In the genomic region with DNA sequence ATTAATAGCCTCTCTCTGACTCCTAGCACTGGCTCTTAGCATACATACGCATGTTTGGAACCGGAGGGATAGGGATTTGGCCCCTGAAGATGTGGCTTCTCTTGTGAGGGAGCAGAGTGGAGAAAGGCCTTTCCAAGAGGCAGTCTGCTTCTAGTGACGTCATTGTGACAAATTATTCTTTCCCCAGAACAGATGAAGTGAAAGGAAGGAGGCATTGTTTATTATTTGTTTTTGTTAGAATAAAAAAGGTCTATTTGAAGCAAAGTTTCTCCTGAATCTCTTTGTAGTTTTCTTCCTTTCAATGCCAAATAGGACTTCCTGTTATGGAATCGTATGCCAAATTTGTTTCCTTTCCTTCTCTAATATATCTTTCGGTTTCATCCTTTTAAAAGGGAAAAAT, we compare ENCODE assay signal across 2 cellular contexts.
TF ChIP-seq lines count a peak whose summit lies in the region.

No MANE protein-coding gene starts in this region.

TF ChIP-seq in GM23338, 12 proteins besides CTCF, POLR2A, EP300 and RAD21 (continues in another document):
- TF ChIP-seq, protein P1, sequence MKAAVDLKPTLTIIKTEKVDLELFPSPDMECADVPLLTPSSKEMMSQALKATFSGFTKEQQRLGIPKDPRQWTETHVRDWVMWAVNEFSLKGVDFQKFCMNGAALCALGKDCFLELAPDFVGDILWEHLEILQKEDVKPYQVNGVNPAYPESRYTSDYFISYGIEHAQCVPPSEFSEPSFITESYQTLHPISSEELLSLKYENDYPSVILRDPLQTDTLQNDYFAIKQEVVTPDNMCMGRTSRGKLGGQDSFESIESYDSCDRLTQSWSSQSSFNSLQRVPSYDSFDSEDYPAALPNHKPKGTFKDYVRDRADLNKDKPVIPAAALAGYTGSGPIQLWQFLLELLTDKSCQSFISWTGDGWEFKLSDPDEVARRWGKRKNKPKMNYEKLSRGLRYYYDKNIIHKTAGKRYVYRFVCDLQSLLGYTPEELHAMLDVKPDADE (IDR thresholded peaks at IDR 0.05), result no peak
- TF ChIP-seq, protein P2, sequence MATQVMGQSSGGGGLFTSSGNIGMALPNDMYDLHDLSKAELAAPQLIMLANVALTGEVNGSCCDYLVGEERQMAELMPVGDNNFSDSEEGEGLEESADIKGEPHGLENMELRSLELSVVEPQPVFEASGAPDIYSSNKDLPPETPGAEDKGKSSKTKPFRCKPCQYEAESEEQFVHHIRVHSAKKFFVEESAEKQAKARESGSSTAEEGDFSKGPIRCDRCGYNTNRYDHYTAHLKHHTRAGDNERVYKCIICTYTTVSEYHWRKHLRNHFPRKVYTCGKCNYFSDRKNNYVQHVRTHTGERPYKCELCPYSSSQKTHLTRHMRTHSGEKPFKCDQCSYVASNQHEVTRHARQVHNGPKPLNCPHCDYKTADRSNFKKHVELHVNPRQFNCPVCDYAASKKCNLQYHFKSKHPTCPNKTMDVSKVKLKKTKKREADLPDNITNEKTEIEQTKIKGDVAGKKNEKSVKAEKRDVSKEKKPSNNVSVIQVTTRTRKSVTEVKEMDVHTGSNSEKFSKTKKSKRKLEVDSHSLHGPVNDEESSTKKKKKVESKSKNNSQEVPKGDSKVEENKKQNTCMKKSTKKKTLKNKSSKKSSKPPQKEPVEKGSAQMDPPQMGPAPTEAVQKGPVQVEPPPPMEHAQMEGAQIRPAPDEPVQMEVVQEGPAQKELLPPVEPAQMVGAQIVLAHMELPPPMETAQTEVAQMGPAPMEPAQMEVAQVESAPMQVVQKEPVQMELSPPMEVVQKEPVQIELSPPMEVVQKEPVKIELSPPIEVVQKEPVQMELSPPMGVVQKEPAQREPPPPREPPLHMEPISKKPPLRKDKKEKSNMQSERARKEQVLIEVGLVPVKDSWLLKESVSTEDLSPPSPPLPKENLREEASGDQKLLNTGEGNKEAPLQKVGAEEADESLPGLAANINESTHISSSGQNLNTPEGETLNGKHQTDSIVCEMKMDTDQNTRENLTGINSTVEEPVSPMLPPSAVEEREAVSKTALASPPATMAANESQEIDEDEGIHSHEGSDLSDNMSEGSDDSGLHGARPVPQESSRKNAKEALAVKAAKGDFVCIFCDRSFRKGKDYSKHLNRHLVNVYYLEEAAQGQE (IDR thresholded peaks at IDR 0.05; ENCODE audit: unreplicated experiment), result no peak
- TF ChIP-seq STAT1 (IDR thresholded peaks at IDR 0.05; ENCODE audit: unreplicated experiment) (no peak), EZH2phosphoT487 (IDR thresholded peaks at IDR 0.05; ENCODE audit: unreplicated experiment) (no peak), CREB1 (CRISPR knock-in tag; IDR thresholded peaks at IDR 0.05; ENCODE audit: low read depth) (no peak), ZNF114 (CRISPR knock-in tag; IDR thresholded peaks at IDR 0.05) (no peak), ZNF331 (CRISPR knock-in tag; IDR thresholded peaks at IDR 0.05; ENCODE audit: low read depth) (no peak), POLR2AphosphoS5 (IDR thresholded peaks at IDR 0.05; ENCODE audit: low read depth) (no peak), JUNB (IDR thresholded peaks at IDR 0.05; ENCODE audit: unreplicated experiment) (no peak)
- TF ChIP-seq, protein P3, sequence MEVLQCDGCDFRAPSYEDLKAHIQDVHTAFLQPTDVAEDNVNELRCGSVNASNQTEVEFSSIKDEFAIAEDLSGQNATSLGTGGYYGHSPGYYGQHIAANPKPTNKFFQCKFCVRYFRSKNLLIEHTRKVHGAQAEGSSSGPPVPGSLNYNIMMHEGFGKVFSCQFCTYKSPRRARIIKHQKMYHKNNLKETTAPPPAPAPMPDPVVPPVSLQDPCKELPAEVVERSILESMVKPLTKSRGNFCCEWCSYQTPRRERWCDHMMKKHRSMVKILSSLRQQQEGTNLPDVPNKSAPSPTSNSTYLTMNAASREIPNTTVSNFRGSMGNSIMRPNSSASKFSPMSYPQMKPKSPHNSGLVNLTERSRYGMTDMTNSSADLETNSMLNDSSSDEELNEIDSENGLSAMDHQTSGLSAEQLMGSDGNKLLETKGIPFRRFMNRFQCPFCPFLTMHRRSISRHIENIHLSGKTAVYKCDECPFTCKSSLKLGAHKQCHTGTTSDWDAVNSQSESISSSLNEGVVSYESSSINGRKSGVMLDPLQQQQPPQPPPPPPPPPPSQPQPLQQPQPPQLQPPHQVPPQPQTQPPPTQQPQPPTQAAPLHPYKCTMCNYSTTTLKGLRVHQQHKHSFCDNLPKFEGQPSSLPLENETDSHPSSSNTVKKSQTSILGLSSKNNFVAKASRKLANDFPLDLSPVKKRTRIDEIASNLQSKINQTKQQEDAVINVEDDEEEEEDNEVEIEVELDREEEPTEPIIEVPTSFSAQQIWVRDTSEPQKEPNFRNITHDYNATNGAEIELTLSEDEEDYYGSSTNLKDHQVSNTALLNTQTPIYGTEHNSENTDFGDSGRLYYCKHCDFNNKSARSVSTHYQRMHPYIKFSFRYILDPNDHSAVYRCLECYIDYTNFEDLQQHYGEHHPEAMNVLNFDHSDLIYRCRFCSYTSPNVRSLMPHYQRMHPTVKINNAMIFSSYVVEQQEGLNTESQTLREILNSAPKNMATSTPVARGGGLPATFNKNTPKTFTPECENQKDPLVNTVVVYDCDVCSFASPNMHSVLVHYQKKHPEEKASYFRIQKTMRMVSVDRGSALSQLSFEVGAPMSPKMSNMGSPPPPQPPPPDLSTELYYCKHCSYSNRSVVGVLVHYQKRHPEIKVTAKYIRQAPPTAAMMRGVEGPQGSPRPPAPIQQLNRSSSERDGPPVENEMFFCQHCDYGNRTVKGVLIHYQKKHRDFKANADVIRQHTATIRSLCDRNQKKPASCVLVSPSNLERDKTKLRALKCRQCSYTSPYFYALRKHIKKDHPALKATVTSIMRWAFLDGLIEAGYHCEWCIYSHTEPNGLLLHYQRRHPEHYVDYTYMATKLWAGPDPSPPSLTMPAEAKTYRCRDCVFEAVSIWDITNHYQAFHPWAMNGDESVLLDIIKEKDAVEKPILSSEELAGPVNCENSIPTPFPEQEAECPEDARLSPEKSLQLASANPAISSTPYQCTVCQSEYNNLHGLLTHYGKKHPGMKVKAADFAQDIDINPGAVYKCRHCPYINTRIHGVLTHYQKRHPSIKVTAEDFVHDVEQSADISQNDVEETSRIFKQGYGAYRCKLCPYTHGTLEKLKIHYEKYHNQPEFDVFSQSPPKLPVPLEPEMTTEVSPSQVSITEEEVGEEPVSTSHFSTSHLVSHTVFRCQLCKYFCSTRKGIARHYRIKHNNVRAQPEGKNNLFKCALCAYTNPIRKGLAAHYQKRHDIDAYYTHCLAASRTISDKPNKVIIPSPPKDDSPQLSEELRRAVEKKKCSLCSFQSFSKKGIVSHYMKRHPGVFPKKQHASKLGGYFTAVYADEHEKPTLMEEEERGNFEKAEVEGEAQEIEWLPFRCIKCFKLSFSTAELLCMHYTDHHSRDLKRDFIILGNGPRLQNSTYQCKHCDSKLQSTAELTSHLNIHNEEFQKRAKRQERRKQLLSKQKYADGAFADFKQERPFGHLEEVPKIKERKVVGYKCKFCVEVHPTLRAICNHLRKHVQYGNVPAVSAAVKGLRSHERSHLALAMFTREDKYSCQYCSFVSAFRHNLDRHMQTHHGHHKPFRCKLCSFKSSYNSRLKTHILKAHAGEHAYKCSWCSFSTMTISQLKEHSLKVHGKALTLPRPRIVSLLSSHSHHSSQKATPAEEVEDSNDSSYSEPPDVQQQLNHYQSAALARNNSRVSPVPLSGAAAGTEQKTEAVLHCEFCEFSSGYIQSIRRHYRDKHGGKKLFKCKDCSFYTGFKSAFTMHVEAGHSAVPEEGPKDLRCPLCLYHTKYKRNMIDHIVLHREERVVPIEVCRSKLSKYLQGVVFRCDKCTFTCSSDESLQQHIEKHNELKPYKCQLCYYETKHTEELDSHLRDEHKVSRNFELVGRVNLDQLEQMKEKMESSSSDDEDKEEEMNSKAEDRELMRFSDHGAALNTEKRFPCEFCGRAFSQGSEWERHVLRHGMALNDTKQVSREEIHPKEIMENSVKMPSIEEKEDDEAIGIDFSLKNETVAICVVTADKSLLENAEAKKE (CRISPR knock-in tag; IDR thresholded peaks at IDR 0.05), result no peak

TF ChIP-seq in K562, 482 proteins besides CTCF, POLR2A, EP300 and RAD21 (continued from another document):
- TF ChIP-seq, protein P4, sequence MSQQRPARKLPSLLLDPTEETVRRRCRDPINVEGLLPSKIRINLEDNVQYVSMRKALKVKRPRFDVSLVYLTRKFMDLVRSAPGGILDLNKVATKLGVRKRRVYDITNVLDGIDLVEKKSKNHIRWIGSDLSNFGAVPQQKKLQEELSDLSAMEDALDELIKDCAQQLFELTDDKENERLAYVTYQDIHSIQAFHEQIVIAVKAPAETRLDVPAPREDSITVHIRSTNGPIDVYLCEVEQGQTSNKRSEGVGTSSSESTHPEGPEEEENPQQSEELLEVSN (IDR thresholded peaks at IDR 0.05; ENCODE audit: borderline replicate concordance in 1 of 2, extremely low read depth in 1 of 2, insufficient read depth in 1 of 2, insufficient read length in 1 of 2, low read depth in 1 of 2, low read length in 1 of 2, poor library complexity in 1 of 2, severe bottlenecking in 1 of 2), result no peak
- TF ChIP-seq MCM7 (IDR thresholded peaks at IDR 0.05) (no peak), STAT5A (IDR thresholded peaks at IDR 0.05; ENCODE audit: borderline replicate concordance, low read length) (no peak), NCOA6 (IDR thresholded peaks at IDR 0.05) (no peak), TRIM24 (IDR thresholded peaks at IDR 0.05) (no peak), ZKSCAN1 (IDR thresholded peaks at IDR 0.05; ENCODE audit: low read depth, low read length) (no peak), ZNF41 (CRISPR knock-in tag; conservative IDR thresholded peaks at IDR 0.05) (no peak), ZC3H4 (CRISPR knock-in tag; IDR thresholded peaks at IDR 0.05; ENCODE audit: borderline replicate concordance) (no peak), POLR2AphosphoS2 (IDR thresholded peaks at IDR 0.05; ENCODE audit: low read length) (no peak), XRCC4 (IDR thresholded peaks at IDR 0.05; ENCODE audit: extremely low read depth, insufficient read depth, insufficient read length) (no peak), YBX1 (IDR thresholded peaks at IDR 0.05) (no peak), ATF7 (IDR thresholded peaks at IDR 0.05) (peak; percentile 49; the same call in 1 of the 2 replicates), ATF1 (CRISPR knock-in tag; IDR thresholded peaks at IDR 0.05) (no peak), ATF1 (tag; IDR thresholded peaks at IDR 0.05) (0 out of 2 replicates have a peak, but pooled peaks have one; percentile 29), ZNF707 (CRISPR knock-in tag; conservative IDR thresholded peaks at IDR 0.05) (no peak)
- TF ChIP-seq, protein P5, sequence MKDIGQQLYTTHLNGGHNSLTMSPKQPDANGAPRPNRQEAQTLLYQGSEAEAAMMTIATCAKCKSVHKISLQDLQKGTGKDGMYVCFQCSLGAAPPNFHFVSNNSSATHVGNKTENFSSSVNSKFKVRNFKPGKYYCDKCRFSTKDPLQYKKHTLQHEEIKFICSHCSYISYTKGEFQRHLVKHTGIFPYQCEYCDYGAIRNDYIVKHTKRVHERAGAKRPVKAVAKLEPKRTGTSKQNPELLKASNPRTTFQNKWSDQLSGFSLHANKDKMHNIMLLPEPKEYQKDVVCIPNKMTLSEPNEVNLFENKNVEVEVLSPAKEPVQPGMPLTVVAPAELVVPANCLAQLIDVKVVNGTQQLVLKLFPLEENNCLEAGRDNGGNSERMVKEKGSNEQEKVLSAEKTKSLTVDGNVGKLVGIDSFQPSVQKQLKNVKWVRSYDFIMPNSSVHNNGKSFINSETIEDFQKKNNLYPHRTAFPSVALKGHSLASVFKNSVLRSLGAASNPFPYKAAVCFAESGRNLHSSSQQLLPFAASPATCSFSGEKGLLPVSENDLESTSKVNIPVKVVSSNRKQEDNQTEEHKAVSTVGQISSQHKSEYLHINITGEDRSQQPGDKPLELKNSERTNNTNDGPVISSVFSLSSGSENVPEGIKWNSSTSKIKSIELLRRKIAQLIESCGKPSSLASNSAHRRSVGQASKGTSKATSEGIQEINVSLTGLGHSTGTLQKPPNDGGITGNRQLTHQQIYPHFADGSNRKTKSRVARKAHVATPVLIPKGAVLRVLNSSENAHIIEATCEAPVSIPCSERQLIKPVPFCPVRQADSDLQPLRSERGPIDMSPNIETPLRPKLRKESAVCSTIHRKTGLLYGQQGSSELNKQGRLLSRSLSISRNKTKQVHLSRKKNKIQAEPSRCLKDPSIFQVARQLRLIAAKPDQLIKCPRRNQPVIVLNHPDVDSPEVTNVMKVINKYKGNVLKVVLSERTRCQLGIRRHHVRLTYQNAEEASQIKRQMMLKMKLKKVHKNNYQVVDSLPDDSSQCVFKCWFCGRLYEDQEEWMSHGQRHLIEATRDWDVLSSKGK (CRISPR knock-in tag; IDR thresholded peaks at IDR 0.05), result no peak
- TF ChIP-seq, protein P6, sequence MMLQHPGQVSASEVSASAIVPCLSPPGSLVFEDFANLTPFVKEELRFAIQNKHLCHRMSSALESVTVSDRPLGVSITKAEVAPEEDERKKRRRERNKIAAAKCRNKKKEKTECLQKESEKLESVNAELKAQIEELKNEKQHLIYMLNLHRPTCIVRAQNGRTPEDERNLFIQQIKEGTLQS (IDR thresholded peaks at IDR 0.05), result peak; percentile 37; the same call in 1 of the 2 replicates
- TF ChIP-seq, protein P6 (CRISPR knock-in tag; conservative IDR thresholded peaks at IDR 0.05), result no peak
- TF ChIP-seq, protein P7, sequence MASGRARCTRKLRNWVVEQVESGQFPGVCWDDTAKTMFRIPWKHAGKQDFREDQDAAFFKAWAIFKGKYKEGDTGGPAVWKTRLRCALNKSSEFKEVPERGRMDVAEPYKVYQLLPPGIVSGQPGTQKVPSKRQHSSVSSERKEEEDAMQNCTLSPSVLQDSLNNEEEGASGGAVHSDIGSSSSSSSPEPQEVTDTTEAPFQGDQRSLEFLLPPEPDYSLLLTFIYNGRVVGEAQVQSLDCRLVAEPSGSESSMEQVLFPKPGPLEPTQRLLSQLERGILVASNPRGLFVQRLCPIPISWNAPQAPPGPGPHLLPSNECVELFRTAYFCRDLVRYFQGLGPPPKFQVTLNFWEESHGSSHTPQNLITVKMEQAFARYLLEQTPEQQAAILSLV (tag; IDR thresholded peaks at IDR 0.05), result no peak
- TF ChIP-seq, protein P8, sequence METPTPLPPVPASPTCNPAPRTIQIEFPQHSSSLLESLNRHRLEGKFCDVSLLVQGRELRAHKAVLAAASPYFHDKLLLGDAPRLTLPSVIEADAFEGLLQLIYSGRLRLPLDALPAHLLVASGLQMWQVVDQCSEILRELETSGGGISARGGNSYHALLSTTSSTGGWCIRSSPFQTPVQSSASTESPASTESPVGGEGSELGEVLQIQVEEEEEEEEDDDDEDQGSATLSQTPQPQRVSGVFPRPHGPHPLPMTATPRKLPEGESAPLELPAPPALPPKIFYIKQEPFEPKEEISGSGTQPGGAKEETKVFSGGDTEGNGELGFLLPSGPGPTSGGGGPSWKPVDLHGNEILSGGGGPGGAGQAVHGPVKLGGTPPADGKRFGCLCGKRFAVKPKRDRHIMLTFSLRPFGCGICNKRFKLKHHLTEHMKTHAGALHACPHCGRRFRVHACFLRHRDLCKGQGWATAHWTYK (CRISPR knock-in tag; IDR thresholded peaks at IDR 0.05), result no peak
